In the genomic region with DNA sequence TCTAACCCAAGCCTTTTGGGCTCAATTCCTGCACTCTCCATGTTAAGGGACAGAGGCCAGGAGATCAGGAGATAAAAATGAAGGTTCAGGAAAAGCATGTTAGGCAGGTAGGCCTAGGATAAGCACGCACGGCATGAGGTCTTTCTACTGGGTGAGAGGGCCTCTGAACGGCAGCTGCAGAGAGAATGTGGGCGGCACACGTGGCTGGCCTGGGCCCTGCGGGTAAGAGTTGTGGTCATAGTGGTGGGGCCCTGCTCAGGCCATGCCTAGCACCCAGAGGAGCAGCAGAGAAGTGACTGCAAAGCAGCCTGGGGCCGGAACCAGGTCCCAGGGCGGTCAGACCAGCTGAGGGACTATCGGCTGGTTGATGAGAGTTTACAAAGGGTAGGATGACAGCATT, we compare ENCODE assay signal across 13 cellular contexts. TPM values are rescaled to one million over a fixed set of nuclear protein-coding genes. Genes with fewer than 3 reads are reported as not detected.
DNase-seq lines count a peak whose midpoint lies in the region; ATAC-seq and TF ChIP-seq lines count a peak whose summit lies in the region.
"Had no signal": no experiment of that assay in that cellular context is flagged by ENCODE, and none has a peak within 500 bp of the region (broad histone marks: within the 10 kb centered on the region; RNA-seq: fewer than 3 reads in every experiment).

No MANE protein-coding gene starts in this region.

- H3K27ac ChIP-seq in SJCRH30 (peak overlapping the region; percentile 24), left lung (no peak overlapping the region)

- no peaks in the 10 kb centered on the region for H3K36me3 ChIP-seq in SJCRH30
- H3K36me3 ChIP-seq in left lung, result no peaks in the 10 kb centered on the region

- peak; percentile 66 for DNase-seq in GM13977 (ENCODE audit: low spot score)
- DNase-seq in SJCRH30, result peak; percentile 92 to 94
- DNase-seq in posterior vena cava (ENCODE audit: low spot score), result peak; percentile 24
- DNase-seq in NCI-H345 treated with DMSO at 0.1 percent for 48 hours (lab: John Stamatoyannopoulos, UW; ENCODE audit: unreplicated experiment), result no peak
- DNase-seq in left lung, result no peak
- DNase-seq: effector CD8-positive, alpha-beta T cell; H9; NCI-H1436 treated with DMSO at 0.1 percent for 48 hours; T-helper 2 cell had no signal

- peak; percentile 60 for ATAC-seq in HG02884 (IDR thresholded peaks at IDR 0.05; ENCODE audit: unreplicated experiment)
- ATAC-seq in left lung, result no peak
- ATAC-seq in GM18517 (IDR thresholded peaks at IDR 0.05; ENCODE audit: unreplicated experiment), result no peak
- no peak for ATAC-seq in GM18858 (IDR thresholded peaks at IDR 0.05; ENCODE audit: unreplicated experiment)

- intact Hi-C loops in posterior vena cava (cut with DNase I) (no loop called here), left lung (cut with DNase I) (no loop called here)

- H3K9me3 ChIP-seq in SJCRH30 (replicated peaks) (no peaks in the 10 kb centered on the region), left lung (no peaks in the 10 kb centered on the region)

- no peaks in the 10 kb centered on the region for H3K27me3 ChIP-seq in SJCRH30
- H3K27me3 ChIP-seq in left lung, result peaks cover 0 to 14% of the 10 kb centered on the region in 2 donors

- H3K4me3 ChIP-seq in SJCRH30, result no peak overlapping the region
- H3K4me3 ChIP-seq in left lung, result no peak overlapping the region

- TF ChIP-seq CTCF in GM13977 (IDR thresholded peaks at IDR 0.05; ENCODE audit: extremely low read depth, insufficient read depth, missing control alignments) (no peak), left lung (IDR thresholded peaks at IDR 0.05) (no peak)

- in situ Hi-C loops in GM13977 (cut with MboI; ENCODE audit: low pct_unique_long_range_greater_than_20kb, low sequenced_read_pairs, unreplicated experiment), result no loop called here

- H3K4me1 ChIP-seq in SJCRH30 (peaks cover 36% of the 10 kb centered on the region), left lung (peaks cover 4% of the 10 kb centered on the region in 2 donors)

RNA-seq across cellular contexts. Expression of gene FOXO6, which starts 7.5 kb away (rescaled TPM):
- 11.9 and 12.9 TPM in 2 replicates for total RNA-seq in SJCRH30 (2014; rRNA removed; shearing (Covaris generic))
- total RNA-seq in posterior vena cava (under 1 TPM; 0.62 to 0.83 TPM), left lung (1 to 10 TPM in 1 of 2 donors, under 1 TPM in 1; 0.63 to 1.0 TPM)
- total RNA-seq: activated T-helper 1 cell treated with anti-CD3 and anti-CD28 coated beads, Interleukin-12 subunit alpha, Interleukin-12 subunit beta, Interleukin-2, Interleukin-4 antibody, amounts not matched to agents 30 ng/mL and 10 ng/mL and 1 ng/mL, durations not matched to agents 14 hours and 24 hours and 36 hours had no signal

Comparison
In these comparisons a context has a peak if more than half of its experiments do, and no peak if none do; other contexts are left out.
1. DNase-seq: peak in GM13977 (single experiment), SJCRH30 (2 of 2) and posterior vena cava (single experiment); none in NCI-H345 treated with DMSO at 0.1 percent for 48 hours (single experiment) and left lung (0 of 2).